Comparison of ENCODE assay signal across 8 cellular contexts in genomic region chr17:82668631-82669099, GRCh38. TPM values are rescaled to one million over a fixed set of nuclear protein-coding genes. Genes with fewer than 3 reads are reported as not detected.
DNase-seq lines count a peak whose midpoint lies in the region; ATAC-seq and TF ChIP-seq lines count a peak whose summit lies in the region.

No MANE protein-coding gene starts in this region.

- no peaks in the 10 kb centered on the region for H3K27me3 ChIP-seq in SU-DHL-6 (ENCODE audit: low read length)
- H3K27me3 ChIP-seq in breast epithelium, result no peaks in the 10 kb centered on the region
- H3K27me3 ChIP-seq in kidney epithelial cell (ENCODE audit: control insufficient read depth, insufficient read depth, low read length), result no peaks in the 10 kb centered on the region

- H3K4me3 ChIP-seq in AG09309 (ENCODE audit: control insufficient read depth, low read depth, low read length) (no peak overlapping the region), SU-DHL-6 (ENCODE audit: insufficient read depth, low read length, poor library complexity, severe bottlenecking) (no peak overlapping the region), breast epithelium (peak overlapping the region in 1 of 3 donors; percentile 35), kidney epithelial cell (ENCODE audit: low read depth, low read length) (no peak overlapping the region)

- no peaks in the 10 kb centered on the region for H4K20me1 ChIP-seq in SU-DHL-6 (ENCODE audit: low read depth, low read length)

- intact Hi-C loops in breast epithelium (cut with DNase I; ENCODE audit: low total_unique reads), result no loop called here

- TF ChIP-seq CTCF in AG09309 (IDR thresholded peaks at IDR 0.05; ENCODE audit: control insufficient read depth, insufficient read depth, low read depth, low read length, missing control alignments) (peak; percentile 33), SU-DHL-6 (IDR thresholded peaks at IDR 0.05; ENCODE audit: insufficient read depth, low read length, poor library complexity, severe bottlenecking) (peak; percentile 50), breast epithelium (IDR thresholded peaks at IDR 0.05) (peak; percentile 14 to 74 (median 55)), kidney epithelial cell (IDR thresholded peaks at IDR 0.05; ENCODE audit: insufficient read depth, low read length, poor library complexity, severe bottlenecking) (peak; percentile 83)

- no peak overlapping the region for H2AFZ ChIP-seq in SU-DHL-6 (ENCODE audit: low read depth, low read length, severe bottlenecking)

- H3K9me3 ChIP-seq in SU-DHL-6 (ENCODE audit: insufficient read depth, low read length) (no peaks in the 10 kb centered on the region), breast epithelium (no peaks in the 10 kb centered on the region)

- no peak overlapping the region for H3K4me2 ChIP-seq in SU-DHL-6 (ENCODE audit: low read depth, low read length, poor library complexity, severe bottlenecking)

- H3K79me2 ChIP-seq in SU-DHL-6 (ENCODE audit: insufficient read depth, low read length), result no peaks in the 10 kb centered on the region

- no peak overlapping the region for H3K9ac ChIP-seq in SU-DHL-6 (ENCODE audit: low read length)

- peak; percentile 55 for ATAC-seq in GM21381 (IDR thresholded peaks at IDR 0.05; ENCODE audit: unreplicated experiment)
- ATAC-seq in HG03159 (IDR thresholded peaks at IDR 0.05; ENCODE audit: unreplicated experiment), result no peak

- no peak for TF ChIP-seq POLR2A in breast epithelium (IDR thresholded peaks at IDR 0.05)

- no peak overlapping the region for H3K27ac ChIP-seq in SU-DHL-6 (ENCODE audit: low read depth, low read length)
- H3K27ac ChIP-seq in breast epithelium, result peak overlapping the region; percentile 20 to 78

- DNase-seq in AG09309 (ENCODE audit: low read depth) (no peak), breast epithelium (ENCODE audit: low spot score in 2 of 2) (peak in 1 of 2 donors; percentile 41), kidney epithelial cell (ENCODE audit: low read depth) (no peak), NCI-H1048 (lab: John Stamatoyannopoulos, UW) (no peak)
- peak; percentile 6 to 36 for DNase-seq in stimulated activated CD4-positive, alpha-beta T cell treated with anti-CD3 and anti-CD28 coated beads, Interleukin-2, amount 100 ng/mL, for 48 hours

- no peaks in the 10 kb centered on the region for H3K4me1 ChIP-seq in breast epithelium

- H3K9me2 ChIP-seq in SU-DHL-6 (replicated peaks; ENCODE audit: insufficient read depth, low read length), result no peaks in the 10 kb centered on the region

- H3K36me3 ChIP-seq in SU-DHL-6 (ENCODE audit: low read length) (no peaks in the 10 kb centered on the region), breast epithelium (no peaks in the 10 kb centered on the region), kidney epithelial cell (ENCODE audit: control insufficient read depth, insufficient read depth, low read length) (no peaks in the 10 kb centered on the region)

- 0 out of 2 replicates have a peak, but pooled peaks cover 6% of the 10 kb centered on the region for H3F3A ChIP-seq in SU-DHL-6 (ENCODE audit: insufficient read depth)

RNA-seq across cellular contexts. Expression of gene WDR45B, which starts 20.4 kb away (rescaled TPM):
- total RNA-seq in breast epithelium, result 100 to 1,000 TPM in 1 of 3 donors, 10 to 100 TPM in 2; 74.2 to 118 (median 83.9) TPM
- 98.2 and 102 TPM in 2 replicates for total RNA-seq in kidney epithelial cell

RNA-seq across cellular contexts. Expression of gene RAB40B, which starts 29.8 kb away (rescaled TPM):
- total RNA-seq in breast epithelium (10 to 100 TPM in 2 of 3 donors, 1 to 10 TPM in 1; 8.8 to 25.6 (median 12.8) TPM), kidney epithelial cell (5.3 and 7.3 TPM in 2 replicates)

RNA-seq across cellular contexts. Expression of gene FN3KRP, which starts 47.8 kb away (rescaled TPM):
- total RNA-seq in breast epithelium (10 to 100 TPM; 10.4 to 22.1 (median 18.0) TPM), kidney epithelial cell (22.0 and 25.3 TPM in 2 replicates)

Comparison
In these comparisons a context has a peak if more than half of its experiments do, and no peak if none do; other contexts are left out.
1. DNase-seq: peak in stimulated activated CD4-positive, alpha-beta T cell treated with anti-CD3 and anti-CD28 coated beads, Interleukin-2, amount 100 ng/mL, for 48 hours (2 of 2); none in AG09309 (single experiment), kidney epithelial cell (single experiment) and NCI-H1048 (single experiment).
2. CTCF ChIP-seq: peak in every context shown above with its lines; median percentile 83 in kidney epithelial cell; 55 in breast epithelium; 50 in SU-DHL-6; 33 in AG09309.